Comparison of ENCODE assay signal across 15 cellular contexts in the genomic region with DNA sequence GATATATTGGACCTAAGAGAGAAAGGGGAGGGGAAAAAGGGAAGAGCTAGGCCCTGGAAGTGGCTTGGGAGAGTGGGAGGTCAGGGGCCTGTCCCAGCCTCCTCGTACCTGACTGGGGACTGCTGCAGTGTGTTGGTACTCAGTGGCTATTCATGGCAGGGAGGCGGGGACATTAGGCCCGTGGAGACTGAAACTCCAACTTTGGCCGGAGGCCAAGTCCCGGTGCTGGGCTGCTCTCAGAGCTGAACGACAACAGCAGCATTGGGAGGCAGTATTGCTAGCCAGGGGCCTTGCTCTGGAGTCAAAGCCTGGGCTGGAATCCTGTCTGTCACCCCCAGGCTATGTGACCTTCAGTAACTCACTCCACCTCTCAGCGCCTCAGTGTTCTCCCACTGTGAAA. TPM values are rescaled to one million over a fixed set of nuclear protein-coding genes. Genes with fewer than 3 reads are reported as not detected.
DNase-seq lines count a peak whose midpoint lies in the region; ATAC-seq lines count a peak whose summit lies in the region.
"Had no signal": no experiment of that assay in that cellular context is flagged by ENCODE, and none has a peak within 500 bp of the region (broad histone marks: within the 10 kb centered on the region; RNA-seq: fewer than 3 reads in every experiment).

No MANE protein-coding gene starts in this region.

- DNase-seq in DMS153 treated with DMSO at 0.1 percent for 48 hours (lab: John Stamatoyannopoulos, UW; ENCODE audit: unreplicated experiment) (peak; percentile 27), DMS153 (lab: John Stamatoyannopoulos, UW) (no peak), caudate nucleus (lab: John Stamatoyannopoulos, UW) (peak in 43 of 61 donors; percentile 3 to 59 (median 34)), left lobe of liver (ENCODE audit: low spot score) (peak; percentile 59), cerebellar cortex (ENCODE audit: low spot score) (no peak), EL (no peak)
- DNase-seq in activated CD4-positive, alpha-beta memory T cell treated with anti-CD3 and anti-CD28 coated beads, Interleukin-2, amount 10 ng/mL, durations not matched to agents 7 days and 5 days = no peak
- DNase-seq: activated CD4-positive, alpha-beta memory T cell treated with anti-CD3 and anti-CD28 coated beads for 36 hours; GF-D8; SW 1271 had no signal

- peak; percentile 66 for ATAC-seq in left lobe of liver

- H3K36me3 Mint-ChIP-seq in activated CD4-positive, alpha-beta memory T cell treated with anti-CD3 and anti-CD28 coated beads, Interleukin-2, amount 10 ng/mL, durations not matched to agents 7 days and 5 days (ENCODE audit: low read depth) = no peaks in the 10 kb centered on the region
- H3K36me3 Mint-ChIP-seq: activated CD4-positive, alpha-beta memory T cell treated with anti-CD3 and anti-CD28 coated beads for 36 hours; activated naive CD4-positive, alpha-beta T cell treated with anti-CD3 and anti-CD28 coated beads, Interleukin-2, amount 50 U/mL, for 24 hours had no signal

- POLR2A ChIA-PET in activated CD4-positive, alpha-beta memory T cell treated with anti-CD3 and anti-CD28 coated beads, Interleukin-2, amount 10 ng/mL, durations not matched to agents 7 days and 5 days (lab: Charles Lee) = no interaction called here

- peak overlapping the region; percentile 3 for H3K27ac ChIP-seq in caudate nucleus (ENCODE audit: low read depth, low read length)
- H3K27ac ChIP-seq in temporal lobe (ENCODE audit: low read depth, low read length) = peak overlapping the region; percentile 75
- H3K27ac ChIP-seq: thoracic aorta had no signal

- no peak overlapping the region for H3K4me3 Mint-ChIP-seq in activated CD4-positive, alpha-beta memory T cell treated with anti-CD3 and anti-CD28 coated beads, Interleukin-2, amount 10 ng/mL, durations not matched to agents 7 days and 5 days
- H3K4me3 Mint-ChIP-seq: activated CD4-positive, alpha-beta memory T cell treated with anti-CD3 and anti-CD28 coated beads for 36 hours; activated naive CD4-positive, alpha-beta T cell treated with anti-CD3 and anti-CD28 coated beads, Interleukin-2, amount 50 U/mL, for 24 hours; IgD-negative memory B cell; neural crest cell had no signal

- CTCF ChIA-PET in activated CD4-positive, alpha-beta memory T cell treated with anti-CD3 and anti-CD28 coated beads, Interleukin-2, amount 10 ng/mL, durations not matched to agents 7 days and 5 days (lab: Charles Lee) = no interaction called here

- H3K27me3 Mint-ChIP-seq in activated CD4-positive, alpha-beta memory T cell treated with anti-CD3 and anti-CD28 coated beads, Interleukin-2, amount 10 ng/mL, durations not matched to agents 7 days and 5 days = peaks cover 13% of the 10 kb centered on the region
- H3K27me3 Mint-ChIP-seq: activated naive CD4-positive, alpha-beta T cell treated with anti-CD3 and anti-CD28 coated beads, Interleukin-2, amount 50 U/mL, for 24 hours had no signal

- peaks cover 6% of the 10 kb centered on the region for H3K4me1 Mint-ChIP-seq in activated CD4-positive, alpha-beta memory T cell treated with anti-CD3 and anti-CD28 coated beads, Interleukin-2, amount 10 ng/mL, durations not matched to agents 7 days and 5 days
- H3K4me1 Mint-ChIP-seq: IgD-negative memory B cell had no signal

- H3K9me3 Mint-ChIP-seq in activated CD4-positive, alpha-beta memory T cell treated with anti-CD3 and anti-CD28 coated beads, Interleukin-2, amount 10 ng/mL, durations not matched to agents 7 days and 5 days = no peaks in the 10 kb centered on the region
- H3K9me3 Mint-ChIP-seq: activated CD4-positive, alpha-beta memory T cell treated with anti-CD3 and anti-CD28 coated beads for 36 hours; activated naive CD4-positive, alpha-beta T cell treated with anti-CD3 and anti-CD28 coated beads, Interleukin-2, amount 50 U/mL, for 24 hours; neural crest cell had no signal

- H3K27ac Mint-ChIP-seq in activated CD4-positive, alpha-beta memory T cell treated with anti-CD3 and anti-CD28 coated beads, Interleukin-2, amount 10 ng/mL, durations not matched to agents 7 days and 5 days = no peak overlapping the region
- H3K27ac Mint-ChIP-seq: activated CD4-positive, alpha-beta memory T cell treated with anti-CD3 and anti-CD28 coated beads for 36 hours; activated naive CD4-positive, alpha-beta T cell treated with anti-CD3 and anti-CD28 coated beads, Interleukin-2, amount 50 U/mL, for 24 hours; IgD-negative memory B cell had no signal

RNA-seq across cellular contexts. Expression of gene NEURL1B, which starts 37.8 kb away (rescaled TPM):
- 9.5 TPM for total RNA-seq in left lobe of liver
- total RNA-seq in temporal lobe = 18.2 TPM
- total RNA-seq in activated CD4-positive, alpha-beta memory T cell treated with anti-CD3 and anti-CD28 coated beads, Interleukin-2, amount 10 ng/mL, durations not matched to agents 7 days and 5 days = 1 to 10 TPM; 3.0 to 3.3 TPM

Comparison
In these comparisons a context has a peak if more than half of its experiments do, and no peak if none do; other contexts are left out.
1. DNase-seq: peak in DMS153 treated with DMSO at 0.1 percent for 48 hours (single experiment), caudate nucleus (43 of 61) and left lobe of liver (single experiment); none in DMS153 (single experiment), cerebellar cortex (single experiment), EL (single experiment) and activated CD4-positive, alpha-beta memory T cell treated with anti-CD3 and anti-CD28 coated beads, Interleukin-2, amount 10 ng/mL, durations not matched to agents 7 days and 5 days (single experiment).